Comparison of ENCODE assay signal across 1 cellular context in the genomic region with DNA sequence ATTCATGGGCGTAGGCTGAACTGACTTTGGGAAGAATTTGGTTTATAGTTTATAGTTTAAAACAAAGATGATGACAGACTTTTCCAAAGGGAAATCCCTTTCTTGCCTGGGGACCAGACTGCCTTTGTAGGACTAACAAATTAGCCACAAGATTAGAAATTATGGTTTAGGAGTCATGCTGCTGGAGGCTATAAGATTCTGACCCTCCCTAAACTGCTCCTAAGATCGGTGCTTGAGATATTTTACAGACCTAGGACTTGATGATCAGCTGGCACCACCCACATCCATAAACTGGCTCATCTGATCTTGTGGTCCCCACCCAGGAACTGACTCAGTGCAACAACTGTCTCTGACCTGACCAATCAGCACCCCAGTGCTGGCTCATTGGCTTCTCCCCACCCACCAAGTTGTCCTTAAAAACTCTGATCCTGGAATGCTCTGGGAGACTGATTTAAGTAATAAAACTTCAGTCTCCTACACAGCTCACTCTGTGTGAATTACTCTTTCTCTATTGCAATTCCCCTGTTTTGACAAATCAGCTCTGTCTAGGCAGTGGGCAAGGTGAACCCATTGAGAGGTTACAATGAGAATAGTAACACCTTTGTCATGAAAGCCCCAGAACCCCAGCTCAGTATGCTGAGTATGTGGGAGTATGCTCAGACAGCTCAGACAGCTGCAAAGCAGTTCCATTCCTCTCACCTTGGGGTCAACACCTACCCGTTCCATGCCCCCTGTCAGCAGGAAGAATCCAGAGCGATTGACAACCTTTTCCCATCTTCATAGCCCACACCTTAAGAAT.
TF ChIP-seq lines count a peak whose summit lies in the region.

No MANE protein-coding gene starts in this region.

TF ChIP-seq in GM23338, 12 proteins besides CTCF, POLR2A, EP300 and RAD21 (continued from another document):
- no peak for TF ChIP-seq REST (IDR thresholded peaks at IDR 0.05; ENCODE audit: unreplicated experiment)
- TF ChIP-seq EZH2phosphoT487 (IDR thresholded peaks at IDR 0.05; ENCODE audit: unreplicated experiment), result no peak
- TF ChIP-seq, protein P1, sequence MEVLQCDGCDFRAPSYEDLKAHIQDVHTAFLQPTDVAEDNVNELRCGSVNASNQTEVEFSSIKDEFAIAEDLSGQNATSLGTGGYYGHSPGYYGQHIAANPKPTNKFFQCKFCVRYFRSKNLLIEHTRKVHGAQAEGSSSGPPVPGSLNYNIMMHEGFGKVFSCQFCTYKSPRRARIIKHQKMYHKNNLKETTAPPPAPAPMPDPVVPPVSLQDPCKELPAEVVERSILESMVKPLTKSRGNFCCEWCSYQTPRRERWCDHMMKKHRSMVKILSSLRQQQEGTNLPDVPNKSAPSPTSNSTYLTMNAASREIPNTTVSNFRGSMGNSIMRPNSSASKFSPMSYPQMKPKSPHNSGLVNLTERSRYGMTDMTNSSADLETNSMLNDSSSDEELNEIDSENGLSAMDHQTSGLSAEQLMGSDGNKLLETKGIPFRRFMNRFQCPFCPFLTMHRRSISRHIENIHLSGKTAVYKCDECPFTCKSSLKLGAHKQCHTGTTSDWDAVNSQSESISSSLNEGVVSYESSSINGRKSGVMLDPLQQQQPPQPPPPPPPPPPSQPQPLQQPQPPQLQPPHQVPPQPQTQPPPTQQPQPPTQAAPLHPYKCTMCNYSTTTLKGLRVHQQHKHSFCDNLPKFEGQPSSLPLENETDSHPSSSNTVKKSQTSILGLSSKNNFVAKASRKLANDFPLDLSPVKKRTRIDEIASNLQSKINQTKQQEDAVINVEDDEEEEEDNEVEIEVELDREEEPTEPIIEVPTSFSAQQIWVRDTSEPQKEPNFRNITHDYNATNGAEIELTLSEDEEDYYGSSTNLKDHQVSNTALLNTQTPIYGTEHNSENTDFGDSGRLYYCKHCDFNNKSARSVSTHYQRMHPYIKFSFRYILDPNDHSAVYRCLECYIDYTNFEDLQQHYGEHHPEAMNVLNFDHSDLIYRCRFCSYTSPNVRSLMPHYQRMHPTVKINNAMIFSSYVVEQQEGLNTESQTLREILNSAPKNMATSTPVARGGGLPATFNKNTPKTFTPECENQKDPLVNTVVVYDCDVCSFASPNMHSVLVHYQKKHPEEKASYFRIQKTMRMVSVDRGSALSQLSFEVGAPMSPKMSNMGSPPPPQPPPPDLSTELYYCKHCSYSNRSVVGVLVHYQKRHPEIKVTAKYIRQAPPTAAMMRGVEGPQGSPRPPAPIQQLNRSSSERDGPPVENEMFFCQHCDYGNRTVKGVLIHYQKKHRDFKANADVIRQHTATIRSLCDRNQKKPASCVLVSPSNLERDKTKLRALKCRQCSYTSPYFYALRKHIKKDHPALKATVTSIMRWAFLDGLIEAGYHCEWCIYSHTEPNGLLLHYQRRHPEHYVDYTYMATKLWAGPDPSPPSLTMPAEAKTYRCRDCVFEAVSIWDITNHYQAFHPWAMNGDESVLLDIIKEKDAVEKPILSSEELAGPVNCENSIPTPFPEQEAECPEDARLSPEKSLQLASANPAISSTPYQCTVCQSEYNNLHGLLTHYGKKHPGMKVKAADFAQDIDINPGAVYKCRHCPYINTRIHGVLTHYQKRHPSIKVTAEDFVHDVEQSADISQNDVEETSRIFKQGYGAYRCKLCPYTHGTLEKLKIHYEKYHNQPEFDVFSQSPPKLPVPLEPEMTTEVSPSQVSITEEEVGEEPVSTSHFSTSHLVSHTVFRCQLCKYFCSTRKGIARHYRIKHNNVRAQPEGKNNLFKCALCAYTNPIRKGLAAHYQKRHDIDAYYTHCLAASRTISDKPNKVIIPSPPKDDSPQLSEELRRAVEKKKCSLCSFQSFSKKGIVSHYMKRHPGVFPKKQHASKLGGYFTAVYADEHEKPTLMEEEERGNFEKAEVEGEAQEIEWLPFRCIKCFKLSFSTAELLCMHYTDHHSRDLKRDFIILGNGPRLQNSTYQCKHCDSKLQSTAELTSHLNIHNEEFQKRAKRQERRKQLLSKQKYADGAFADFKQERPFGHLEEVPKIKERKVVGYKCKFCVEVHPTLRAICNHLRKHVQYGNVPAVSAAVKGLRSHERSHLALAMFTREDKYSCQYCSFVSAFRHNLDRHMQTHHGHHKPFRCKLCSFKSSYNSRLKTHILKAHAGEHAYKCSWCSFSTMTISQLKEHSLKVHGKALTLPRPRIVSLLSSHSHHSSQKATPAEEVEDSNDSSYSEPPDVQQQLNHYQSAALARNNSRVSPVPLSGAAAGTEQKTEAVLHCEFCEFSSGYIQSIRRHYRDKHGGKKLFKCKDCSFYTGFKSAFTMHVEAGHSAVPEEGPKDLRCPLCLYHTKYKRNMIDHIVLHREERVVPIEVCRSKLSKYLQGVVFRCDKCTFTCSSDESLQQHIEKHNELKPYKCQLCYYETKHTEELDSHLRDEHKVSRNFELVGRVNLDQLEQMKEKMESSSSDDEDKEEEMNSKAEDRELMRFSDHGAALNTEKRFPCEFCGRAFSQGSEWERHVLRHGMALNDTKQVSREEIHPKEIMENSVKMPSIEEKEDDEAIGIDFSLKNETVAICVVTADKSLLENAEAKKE (CRISPR knock-in tag; IDR thresholded peaks at IDR 0.05), result no peak
- TF ChIP-seq ZNF331 (CRISPR knock-in tag; IDR thresholded peaks at IDR 0.05; ENCODE audit: low read depth), result no peak
- TF ChIP-seq EZH2 (IDR thresholded peaks at IDR 0.05; ENCODE audit: low read depth, unreplicated experiment), result no peak
- TF ChIP-seq CREB1 (CRISPR knock-in tag; IDR thresholded peaks at IDR 0.05; ENCODE audit: low read depth), result no peak
- no peak for TF ChIP-seq NANOG (IDR thresholded peaks at IDR 0.05; ENCODE audit: borderline replicate concordance)
